1 cellular context compared by ENCODE assay signal in genomic region chr4:139301143-139301820, GRCh38.
TF ChIP-seq lines count a peak whose summit lies in the region.

Gene NAA15 (plus strand): TSS chr4:139301505. CDS start chr4:139301778, 273 bp downstream.

TF ChIP-seq in K562, 482 proteins besides CTCF, POLR2A, EP300 and RAD21 (continued from another document and continues in another):
- TF ChIP-seq MLLT1 (IDR thresholded peaks at IDR 0.05) (peak; percentile 1 to 23; a peak in 3 of 4 replicates), E2F6 (IDR thresholded peaks at IDR 0.05; ENCODE audit: borderline replicate concordance in 1 of 2, extremely low read depth in 1 of 2, insufficient read depth in 1 of 2, insufficient read length in 1 of 2, low read depth in 1 of 2, low read length in 1 of 2, poor library complexity in 1 of 2, severe bottlenecking in 1 of 2) (peak; percentile 85), ATF7 (IDR thresholded peaks at IDR 0.05) (peak; percentile 77), RBBP5 (IDR thresholded peaks at IDR 0.05; ENCODE audit: borderline replicate concordance, insufficient read depth, low read length, poor library complexity, severe bottlenecking) (peak; percentile 91), ZNF280B (CRISPR knock-in tag; IDR thresholded peaks at IDR 0.05) (no peak), MBD2 (IDR thresholded peaks at IDR 0.05; ENCODE audit: borderline replicate concordance, low read depth) (peak; percentile 50), ZNF431 (CRISPR knock-in tag; IDR thresholded peaks at IDR 0.05) (0 out of 2 replicates have a peak, but pooled peaks have one; percentile 30), NR2F6 (CRISPR knock-in tag; IDR thresholded peaks at IDR 0.05) (no peak), AFF4 (CRISPR knock-in tag; IDR thresholded peaks at IDR 0.05) (peak; percentile 83; the same call in 1 of the 2 replicates), EHMT2 (IDR thresholded peaks at IDR 0.05) (no peak), CCAR2 (IDR thresholded peaks at IDR 0.05; ENCODE audit: low read depth, low read length) (no peak), NR0B1 (IDR thresholded peaks at IDR 0.05; ENCODE audit: partially characterized antibody) (no peak), HMGXB4 (CRISPR knock-in tag; IDR thresholded peaks at IDR 0.05) (no peak), ETV6 (IDR thresholded peaks at IDR 0.05; ENCODE audit: borderline replicate concordance in 1 of 2, low read depth in 2 of 2, low read length in 1 of 2) (no peak), ETV6 (CRISPR knock-in tag; IDR thresholded peaks at IDR 0.05; ENCODE audit: borderline replicate concordance) (0 out of 2 replicates have a peak, but pooled peaks have one; percentile 48), EP400 (IDR thresholded peaks at IDR 0.05) (peak; percentile 99), NBN (IDR thresholded peaks at IDR 0.05; ENCODE audit: low read depth) (peak; percentile 91), ZHX1 (conservative IDR thresholded peaks at IDR 0.05; ENCODE audit: low read length) (0 out of 2 replicates have a peak, but pooled peaks have one; percentile 30), ARNT (IDR thresholded peaks at IDR 0.05) (0 out of 4 replicates have a peak, but pooled peaks of 1 of the 2 experiments have one; percentile 12), POLR2H (tag; IDR thresholded peaks at IDR 0.05; ENCODE audit: low read depth) (peak; percentile 83), ZNF511 (CRISPR knock-in tag; IDR thresholded peaks at IDR 0.05) (peak; percentile 74; the same call in 1 of the 2 replicates), CCNT2 (IDR thresholded peaks at IDR 0.05; ENCODE audit: borderline replicate concordance, extremely low read depth, insufficient read length, low read depth, low read length) (peak; percentile 37), SUPT5H (IDR thresholded peaks at IDR 0.05) (peak; percentile 91), MTA2 (IDR thresholded peaks at IDR 0.05; ENCODE audit: low read depth) (0 out of 2 replicates have a peak, but pooled peaks have one; percentile 16), CTBP1 (IDR thresholded peaks at IDR 0.05; ENCODE audit: borderline replicate concordance) (peak; percentile 80; the same call in 1 of the 2 replicates), EGR1 (conservative IDR thresholded peaks at IDR 0.05) (peak; percentile 41; the same call in 1 of the 2 replicates), ZNF639 (CRISPR knock-in tag; conservative IDR thresholded peaks at IDR 0.05 in 1 of 2, IDR thresholded peaks at IDR 0.05 in 1 of 2) (peak in 1 of 2 experiments; percentile 67; a peak in 1 of 4 replicates)
